1 cellular context compared by ENCODE assay signal in genomic region chr3:69763976-69764851, GRCh38.
TF ChIP-seq lines count a peak whose summit lies in the region.

No MANE protein-coding gene starts in this region.

TF ChIP-seq in liver, 16 proteins besides CTCF, POLR2A, EP300 and RAD21 (continued from another document):
- TF ChIP-seq REST (IDR thresholded peaks at IDR 0.05): no peak
- TF ChIP-seq ATF3 (IDR thresholded peaks at IDR 0.05): no peak
- TF ChIP-seq GABPA (IDR thresholded peaks at IDR 0.05 in 1 of 2, conservative IDR thresholded peaks at IDR 0.05 in 1 of 2): no peak
- TF ChIP-seq SP1 (IDR thresholded peaks at IDR 0.05): no peak
- no peak for TF ChIP-seq NR2F2 (IDR thresholded peaks at IDR 0.05)
